In the genomic region with DNA sequence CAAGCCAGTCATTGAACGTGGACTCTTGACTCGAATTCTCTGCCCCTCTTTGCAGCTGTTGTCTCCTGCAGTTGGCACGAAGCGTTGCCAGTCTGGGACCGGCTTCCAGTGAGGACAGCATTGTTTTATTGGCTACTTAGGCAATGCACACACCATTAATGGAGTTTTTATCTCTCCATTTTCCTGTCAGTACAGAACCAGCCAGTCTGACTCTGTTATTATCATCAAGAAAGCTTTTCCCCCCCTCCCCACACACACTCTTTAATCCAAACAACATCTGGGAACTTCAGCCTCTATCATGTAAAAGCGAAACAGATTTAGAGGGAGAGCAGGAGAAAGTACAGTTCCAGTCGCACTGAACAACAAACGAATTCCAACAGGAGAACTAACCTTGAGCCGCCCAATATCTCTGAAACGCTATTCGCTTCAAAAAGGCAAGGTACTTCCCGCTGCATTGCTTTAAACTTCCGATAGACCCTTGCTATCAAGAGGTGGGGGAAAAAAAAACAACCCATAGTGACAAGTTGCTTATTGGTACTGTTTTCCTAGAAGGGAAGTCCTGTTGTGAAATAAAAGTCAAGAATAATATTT, we compare ENCODE assay signal across 8 cellular contexts. TPM values are rescaled to one million over a fixed set of nuclear protein-coding genes. Genes with fewer than 3 reads are reported as not detected.
A peak's percentile ranks its signal among the peaks of the same experiment; 100 is the strongest.
DNase-seq lines count a peak whose midpoint lies in the region; ATAC-seq, FAIRE-seq and TF ChIP-seq lines count a peak whose summit lies in the region.

No MANE protein-coding gene starts in this region.

- H3K4me2 ChIP-seq in GM23248 (ENCODE audit: unreplicated experiment) (peak overlapping the region; percentile 98), neural progenitor cell (peak overlapping the region; percentile 69)

- TF ChIP-seq CTCF in epithelial cell of proximal tubule (conservative IDR thresholded peaks at IDR 0.05; ENCODE audit: low read depth, low read length) (no peak), neural progenitor cell (IDR thresholded peaks at IDR 0.05) (no peak), D721Med (IDR thresholded peaks at IDR 0.05; ENCODE audit: insufficient read depth, missing control alignments) (no peak)

- H3K4me1 Mint-ChIP-seq in neural progenitor cell, result peaks cover 51% of the 10 kb centered on the region

- peak overlapping the region; percentile 72 for H3K4me3 ChIP-seq in GM23248
- H3K4me3 ChIP-seq in epithelial cell of proximal tubule (ENCODE audit: low read depth, low read length), result peak overlapping the region; percentile 33
- H3K4me3 ChIP-seq in neural progenitor cell, result no peak overlapping the region

- peak overlapping the region; percentile 75 for H3K9ac ChIP-seq in GM23248
- H3K9ac ChIP-seq in neural progenitor cell, result no peak overlapping the region

- peak; percentile 63 for DNase-seq in GM23248
- peak; percentile 76 for DNase-seq in NCI-H82 (lab: John Stamatoyannopoulos, UW)
- no peak for DNase-seq in epithelial cell of proximal tubule (ENCODE audit: low read depth)
- no peak for DNase-seq in neural progenitor cell (ENCODE audit: low spot score)
- no peak for DNase-seq in sciatic nerve (ENCODE audit: low spot score)
- no peak for DNase-seq in ecto neural progenitor cell (ENCODE audit: low spot score)
- no peak for DNase-seq in D721Med (ENCODE audit: insufficient read length, low spot score)

- H3K27ac Mint-ChIP-seq in neural progenitor cell, result peak overlapping the region; percentile 53

- H3K9me3 ChIP-seq in GM23248 (ENCODE audit: low read depth), result no peaks in the 10 kb centered on the region
- no peaks in the 10 kb centered on the region for H3K9me3 ChIP-seq in neural progenitor cell (ENCODE audit: low read depth)

- in situ Hi-C loops in GM23248 (cut with MboI), result no loop called here

- H3K9me2 ChIP-seq in GM23248 (ENCODE audit: insufficient read depth), result no peaks in the 10 kb centered on the region

- peaks cover 17% of the 10 kb centered on the region; the same call in 1 of the 2 replicates for H3F3A ChIP-seq in GM23248 (ENCODE audit: insufficient read depth)
- H3F3A ChIP-seq in neural progenitor cell (ENCODE audit: low read depth), result peaks cover 33% of the 10 kb centered on the region

- H3K79me2 ChIP-seq in GM23248 (ENCODE audit: insufficient read depth) (peaks cover 89% of the 10 kb centered on the region), neural progenitor cell (ENCODE audit: low read depth) (peaks cover 58% of the 10 kb centered on the region)

- H3K9me3 Mint-ChIP-seq in neural progenitor cell, result no peaks in the 10 kb centered on the region

- peak overlapping the region; percentile 50 for H3K4me3 Mint-ChIP-seq in neural progenitor cell

- H3K27ac ChIP-seq in GM23248, result peak overlapping the region; percentile 84
- no peak overlapping the region for H3K27ac ChIP-seq in neural progenitor cell

- H2AFZ ChIP-seq in GM23248 (peak overlapping the region; percentile 78), neural progenitor cell (replicated peaks) (no peak overlapping the region)

- no peaks in the 10 kb centered on the region for H3K36me3 ChIP-seq in GM23248 (ENCODE audit: low read depth)
- no peaks in the 10 kb centered on the region for H3K36me3 ChIP-seq in neural progenitor cell

- H3K36me3 Mint-ChIP-seq in neural progenitor cell, result no peaks in the 10 kb centered on the region

- no peaks in the 10 kb centered on the region for H3K27me3 ChIP-seq in GM23248 (replicated peaks; ENCODE audit: insufficient read depth)
- no peaks in the 10 kb centered on the region for H3K27me3 ChIP-seq in neural progenitor cell

- H4K20me1 ChIP-seq in GM23248 (ENCODE audit: insufficient read depth), result no peaks in the 10 kb centered on the region
- H4K20me1 ChIP-seq in neural progenitor cell (ENCODE audit: low read depth), result peaks cover 67% of the 10 kb centered on the region

- H3K27me3 Mint-ChIP-seq in neural progenitor cell (ENCODE audit: insufficient read depth, low read depth), result peaks cover 2% of the 10 kb centered on the region

- 6% methylated on average over 13 of the region's 13 CpGs for WGBS in GM23248 (ENCODE audit: low coverage in 1 of 2, low lambda C conversion rate in 2 of 2, missing lambda C conversion rate in 2 of 2), 2 experiments

- H3K4me1 ChIP-seq in GM23248 (ENCODE audit: insufficient read depth), result peaks cover 38% of the 10 kb centered on the region
- H3K4me1 ChIP-seq in neural progenitor cell, result peaks cover 57% of the 10 kb centered on the region

- intact Hi-C loops in sciatic nerve (cut with DNase I), result loop anchor here (1.0 to 5.0 kb wide), 2 partner anchors 12 to 821 kb away; no protein-coding TSS in a partner anchor

- no peak for FAIRE-seq in D721Med (lab: Jason Lieb, UNC)

- ATAC-seq in sciatic nerve (no peak), GM18502 (IDR thresholded peaks at IDR 0.05; ENCODE audit: poor library complexity, unreplicated experiment) (no peak)

RNA-seq across cellular contexts. Expression of a gene that starts 38.2 kb away (rescaled TPM):
- 21.2 and 31.3 TPM in 2 replicates for total RNA-seq in GM23248 (2014; rRNA removed; shearing (Covaris generic))
- 16.2 and 17.1 TPM in 2 replicates for polyA plus RNA-seq in GM23248 (2016; fragmentation: Nextera tagmentation; extraction: Ambion mirVana)
- total RNA-seq in epithelial cell of proximal tubule (5.5 and 7.2 TPM in 2 replicates), neural progenitor cell (ENCODE audit: low replicate concordance) (8.2 and 14.0 TPM in 2 replicates), sciatic nerve (35.5 TPM)

Comparison
In these comparisons a context has a peak if more than half of its experiments do, and no peak if none do; other contexts are left out.
1. DNase-seq: peak in GM23248 (single experiment) and NCI-H82 (single experiment); none in epithelial cell of proximal tubule (single experiment), neural progenitor cell (single experiment), sciatic nerve (single experiment), ecto neural progenitor cell (single experiment) and D721Med (single experiment).